23 cellular contexts compared by ENCODE assay signal in genomic region chr17:43664096-43664495, GRCh38. TPM values are rescaled to one million over a fixed set of nuclear protein-coding genes. Genes with fewer than 3 reads are reported as not detected.
"Had no signal": no experiment of that assay in that cellular context is flagged by ENCODE, and none has a peak within 500 bp of the region (broad histone marks: within the 10 kb centered on the region; RNA-seq: fewer than 3 reads in every experiment).

No MANE protein-coding gene starts in this region.

- ATAC-seq: activated CD4-positive, alpha-beta T cell treated with anti-CD3 and anti-CD28 coated beads for 36 hours; activated CD8-positive, alpha-beta memory T cell treated with anti-CD3 and anti-CD28 coated beads, Interleukin-2, amount 10 ng/mL, durations not matched to agents 7 days and 5 days; activated T-helper 17 cell treated with anti-CD3 and anti-CD28 coated beads, Interleukin-2, amount 50 U/mL, for 72 hours had no signal

- H3K27ac ChIP-seq: adrenal gland, VCaP had no signal

- H3K9me3 ChIP-seq: adrenal gland, Peyer's patch had no signal

- H3K4me3 ChIP-seq: adrenal gland, Peyer's patch had no signal

- H3K9me3 Mint-ChIP-seq: activated naive CD4-positive, alpha-beta T cell treated with anti-CD3 and anti-CD28 coated beads, Interleukin-2, amount 10 ng/mL, durations not matched to agents 7 days and 5 days; activated naive CD8-positive, alpha-beta T cell treated with anti-CD3 and anti-CD28 coated beads, Interleukin-2, amount 10 ng/mL, durations not matched to agents 7 days and 5 days; activated T-helper 17 cell treated with anti-CD3 and anti-CD28 coated beads, Interleukin-2, amount 50 U/mL, for 72 hours; T-helper 1 cell treated with Interleukin-12 subunit alpha and Interleukin-12 subunit beta and Interleukin-4 antibody, amounts not matched to agents 30 μg/mL and 1 μg/mL, for 36 hours had no signal

- H3K27me3 ChIP-seq: Peyer's patch had no signal

- H3K27ac Mint-ChIP-seq: activated CD4-positive, alpha-beta T cell treated with anti-CD3 and anti-CD28 coated beads for 36 hours; activated CD8-positive, alpha-beta memory T cell treated with anti-CD3 and anti-CD28 coated beads, Interleukin-2, amount 10 ng/mL, durations not matched to agents 7 days and 5 days; activated naive CD8-positive, alpha-beta T cell treated with anti-CD3 and anti-CD28 coated beads, Interleukin-2, amount 10 ng/mL, durations not matched to agents 7 days and 5 days; activated T-helper 17 cell treated with anti-CD3 and anti-CD28 coated beads, Interleukin-2, amount 50 U/mL, for 72 hours; T-helper 1 cell treated with Interleukin-12 subunit alpha and Interleukin-12 subunit beta and Interleukin-4 antibody, amounts not matched to agents 30 μg/mL and 1 μg/mL, for 36 hours had no signal

- DNase-seq: activated CD4-positive, alpha-beta T cell treated with anti-CD3 and anti-CD28 coated beads for 36 hours; activated CD4-positive, CD25-positive, alpha-beta regulatory T cell; activated CD8-positive, alpha-beta memory T cell treated with anti-CD3 and anti-CD28 coated beads, Interleukin-2, amount 10 ng/mL, durations not matched to agents 7 days and 5 days; activated gamma-delta T cell; activated naive CD4-positive, alpha-beta T cell treated with anti-CD3 and anti-CD28 coated beads, Interleukin-2, amount 10 ng/mL, durations not matched to agents 7 days and 5 days; activated naive CD8-positive, alpha-beta T cell treated with anti-CD3 and anti-CD28 coated beads, Interleukin-2, amount 10 ng/mL, durations not matched to agents 7 days and 5 days; activated T-cell treated with anti-CD3 and anti-CD28 coated beads, Interleukin-2, amount 50 U/mL, for 48 hours; adrenal gland; anterior cingulate cortex; caudate nucleus; Karpas-422; MM.1S; NCI-H1105; NCI-H1436; NCI-H1694 treated with DMSO at 0.1 percent for 48 hours; NCI-H2029 treated with DMSO at 0.1 percent for 48 hours; NCI-H510A treated with DMSO at 0.1 percent for 48 hours; Peyer's patch; SHP77 treated with DMSO at 0.1 percent for 48 hours had no signal

- H3K36me3 ChIP-seq: adrenal gland, Peyer's patch had no signal

- H3K27me3 Mint-ChIP-seq: activated T-helper 17 cell treated with anti-CD3 and anti-CD28 coated beads, Interleukin-2, amount 50 U/mL, for 72 hours had no signal

- H3K4me3 Mint-ChIP-seq: activated CD4-positive, alpha-beta T cell treated with anti-CD3 and anti-CD28 coated beads for 36 hours; activated CD8-positive, alpha-beta memory T cell treated with anti-CD3 and anti-CD28 coated beads, Interleukin-2, amount 10 ng/mL, durations not matched to agents 7 days and 5 days; activated naive CD4-positive, alpha-beta T cell treated with anti-CD3 and anti-CD28 coated beads, Interleukin-2, amount 10 ng/mL, durations not matched to agents 7 days and 5 days; activated naive CD8-positive, alpha-beta T cell treated with anti-CD3 and anti-CD28 coated beads, Interleukin-2, amount 10 ng/mL, durations not matched to agents 7 days and 5 days; activated T-helper 17 cell treated with anti-CD3 and anti-CD28 coated beads, Interleukin-2, amount 50 U/mL, for 72 hours; T-helper 1 cell treated with Interleukin-12 subunit alpha and Interleukin-12 subunit beta and Interleukin-4 antibody, amounts not matched to agents 30 μg/mL and 1 μg/mL, for 36 hours had no signal

- H3K4me1 ChIP-seq: adrenal gland had no signal

- H3K36me3 Mint-ChIP-seq: activated CD8-positive, alpha-beta memory T cell treated with anti-CD3 and anti-CD28 coated beads, Interleukin-2, amount 10 ng/mL, durations not matched to agents 7 days and 5 days; activated naive CD4-positive, alpha-beta T cell treated with anti-CD3 and anti-CD28 coated beads, Interleukin-2, amount 10 ng/mL, durations not matched to agents 7 days and 5 days; activated naive CD8-positive, alpha-beta T cell treated with anti-CD3 and anti-CD28 coated beads, Interleukin-2, amount 10 ng/mL, durations not matched to agents 7 days and 5 days had no signal

RNA-seq across cellular contexts. Expression of gene MEOX1, which starts 2.4 kb away (rescaled TPM):
- total RNA-seq: SK-MEL-5 had no signal
